Comparison of ENCODE assay signal across 10 cellular contexts in genomic region chr5:172502969-172503368, GRCh38. TPM values are rescaled to one million over a fixed set of nuclear protein-coding genes. Genes with fewer than 3 reads are reported as not detected.
A peak's percentile ranks its signal among the peaks of the same experiment; 100 is the strongest.
DNase-seq lines count a peak whose midpoint lies in the region; ATAC-seq, FAIRE-seq and TF ChIP-seq lines count a peak whose summit lies in the region.
"Had no signal": no experiment of that assay in that cellular context is flagged by ENCODE, and none has a peak within 500 bp of the region (broad histone marks: within the 10 kb centered on the region; RNA-seq: fewer than 3 reads in every experiment).

No MANE protein-coding gene starts in this region.

- H3K9me2 ChIP-seq in GM23338 (ENCODE audit: insufficient read depth): 0 out of 2 replicates have a peak, but pooled peaks cover 3% of the 10 kb centered on the region

- POLR2A ChIA-PET in A549 (lab: Yijun Ruan, JAX): no interaction called here

- FAIRE-seq in A549 (lab: Jason Lieb, UNC): no peak

- TF ChIP-seq EP300 in A549 (IDR thresholded peaks at IDR 0.05): no peak

- no peaks in the 10 kb centered on the region for H3K36me3 Mint-ChIP-seq in GM23338 (ENCODE audit: low read depth)

- H3K27ac ChIP-seq in A549 (no peak overlapping the region), GM23338 (ENCODE audit: low read depth) (no peak overlapping the region), RWPE2 (ENCODE audit: poor library complexity, severe bottlenecking) (no peak overlapping the region)

- CTCF ChIA-PET in A549 (lab: Yijun Ruan, JAX): no interaction called here

- H3K4me3 ChIP-seq in A549: no peak overlapping the region
- H3K4me3 ChIP-seq in GM23338: no peak overlapping the region
- no peak overlapping the region for H3K4me3 ChIP-seq in RWPE2 (ENCODE audit: severe bottlenecking)

- no peaks in the 10 kb centered on the region for H4K20me1 ChIP-seq in GM23338 (replicated peaks; ENCODE audit: insufficient read depth)

- H3K4me1 ChIP-seq in A549: no peaks in the 10 kb centered on the region
- no peaks in the 10 kb centered on the region for H3K4me1 ChIP-seq in GM23338 (ENCODE audit: insufficient read depth)
- H3K4me1 ChIP-seq in RWPE2 (ENCODE audit: insufficient read depth, poor library complexity, severe bottlenecking): no peaks in the 10 kb centered on the region

- no peaks in the 10 kb centered on the region for H3F3A ChIP-seq in GM23338 (replicated peaks; ENCODE audit: low read depth)

- 55% methylated on average over 4 of the region's 4 CpGs for WGBS in A549 (ENCODE audit: missing lambda C conversion rate)

- H3K4me3 Mint-ChIP-seq in GM23338: no peak overlapping the region
- H3K4me3 Mint-ChIP-seq: T-helper 17 cell had no signal

- 0 out of 2 replicates have a peak overlapping the region, but pooled peaks have one; percentile 35 for H2AFZ ChIP-seq in GM23338

- DNase-seq in A549 (ENCODE audit: low read depth in 1 of 2, low spot score in 1 of 2): peak; percentile 27 to 32
- peak; percentile 71 for DNase-seq in GM23338 (ENCODE audit: low spot score)
- DNase-seq in RWPE2 (ENCODE audit: low spot score): peak; percentile 16
- DNase-seq in left kidney (ENCODE audit: low read depth, low spot score): peak; percentile 56
- no peak for DNase-seq in HUDEP-2 (lab: John Stamatoyannopoulos, UW; ENCODE audit: unreplicated experiment in 76 of 76)
- no peak for DNase-seq in effector CD4-positive, alpha-beta T cell
- DNase-seq: activated gamma-delta T cell, T-helper 17 cell had no signal

- H3K9me3 Mint-ChIP-seq in GM23338: no peaks in the 10 kb centered on the region

- H3K79me2 ChIP-seq in GM23338 (replicated peaks; ENCODE audit: insufficient read depth): no peaks in the 10 kb centered on the region

- TF ChIP-seq POLR2A in A549 (IDR thresholded peaks at IDR 0.05; ENCODE audit: low read length): no peak

- no peaks in the 10 kb centered on the region for H3K4me1 Mint-ChIP-seq in GM23338
- H3K4me1 Mint-ChIP-seq: T-helper 17 cell had no signal

- ATAC-seq in A549 (peak; percentile 74 to 93), GM23338 (peak; percentile 99), RWPE2 (ENCODE audit: low read depth) (peak; percentile 74), GM21367 (IDR thresholded peaks at IDR 0.05; ENCODE audit: unreplicated experiment) (no peak), GM18868 (IDR thresholded peaks at IDR 0.05; ENCODE audit: unreplicated experiment) (no peak)
- ATAC-seq: T-helper 17 cell had no signal

- no peaks in the 10 kb centered on the region for H3K27me3 ChIP-seq in GM23338 (ENCODE audit: insufficient read depth)
- no peaks in the 10 kb centered on the region for H3K27me3 ChIP-seq in RWPE2 (ENCODE audit: insufficient read depth, poor library complexity, severe bottlenecking)

- H3K27ac Mint-ChIP-seq in GM23338: no peak overlapping the region
- H3K27ac Mint-ChIP-seq: T-helper 17 cell had no signal

- H3K36me3 ChIP-seq in GM23338 (ENCODE audit: insufficient read depth): no peaks in the 10 kb centered on the region
- no peaks in the 10 kb centered on the region for H3K36me3 ChIP-seq in RWPE2 (ENCODE audit: low read depth)

- TF ChIP-seq CTCF in A549 (IDR thresholded peaks at IDR 0.05) (no peak), GM23338 (conservative IDR thresholded peaks at IDR 0.05; ENCODE audit: low read depth in 2 of 2) (no peak), RWPE2 (IDR thresholded peaks at IDR 0.05; ENCODE audit: poor library complexity, severe bottlenecking) (no peak)

- H3K27me3 Mint-ChIP-seq in GM23338 (ENCODE audit: insufficient read depth, low read depth, poor library complexity): peaks cover 11% of the 10 kb centered on the region

- H3K4me2 ChIP-seq in A549: no peak overlapping the region
- no peak overlapping the region for H3K4me2 ChIP-seq in GM23338

- TF ChIP-seq RAD21 in A549 (conservative IDR thresholded peaks at IDR 0.05 in 1 of 2, IDR thresholded peaks at IDR 0.05 in 1 of 2): no peak

- no peaks in the 10 kb centered on the region for H3K9me3 ChIP-seq in A549
- no peaks in the 10 kb centered on the region for H3K9me3 ChIP-seq in RWPE2 (ENCODE audit: severe bottlenecking)

TF ChIP-seq in A549, 52 proteins besides CTCF, POLR2A, EP300 and RAD21:
- TF ChIP-seq USF2 (IDR thresholded peaks at IDR 0.05) (0 out of 2 replicates have a peak, but pooled peaks have one; percentile 17), BHLHE40 (IDR thresholded peaks at IDR 0.05; ENCODE audit: low read depth, low read length) (no peak)

TF ChIP-seq in GM23338, 12 proteins besides CTCF, POLR2A, EP300 and RAD21:
- TF ChIP-seq POLR2AphosphoS5 (IDR thresholded peaks at IDR 0.05; ENCODE audit: low read depth): no peak
- TF ChIP-seq EZH2phosphoT487 (IDR thresholded peaks at IDR 0.05; ENCODE audit: unreplicated experiment): no peak
- no peak for TF ChIP-seq REST (IDR thresholded peaks at IDR 0.05; ENCODE audit: unreplicated experiment)
- TF ChIP-seq EZH2 (IDR thresholded peaks at IDR 0.05; ENCODE audit: low read depth, unreplicated experiment): no peak
- TF ChIP-seq ZNF331 (CRISPR knock-in tag; IDR thresholded peaks at IDR 0.05; ENCODE audit: low read depth): no peak
- no peak for TF ChIP-seq CREB1 (CRISPR knock-in tag; IDR thresholded peaks at IDR 0.05; ENCODE audit: low read depth)
- peak; percentile 81 for TF ChIP-seq ETS1 (IDR thresholded peaks at IDR 0.05)
- no peak for TF ChIP-seq ZNF114 (CRISPR knock-in tag; IDR thresholded peaks at IDR 0.05)

RNA-seq across cellular contexts. Expression of gene SH3PXD2B, which starts 48.6 kb away (rescaled TPM):
- polyA plus RNA-seq in A549 (2011; rRNA removed) (15.5 TPM in 2 replicates), A549 (2017; fragmentation: RNase III; extraction: RNeasy Plus Mini Kit Qiagen cat#74134 plus additional on column Dnase treatment) (12.4 to 15.4 TPM (median 15.1 TPM) in 3 replicates), GM23338 (2016; fragmentation: Nextera tagmentation; extraction: Ambion mirVana) (40.2 and 48.0 TPM in 2 replicates)
- 6.9 and 9.8 TPM in 2 replicates for polyA plus RNA-seq in A549 (2012; cell fraction: cytosol; rRNA removed)
- polyA plus RNA-seq in A549 (2012; cell fraction: nucleus; rRNA removed): 11.7 and 13.3 TPM in 2 replicates
- 20.4 and 21.2 TPM in 2 replicates for polyA minus RNA-seq in A549 (2011; rRNA and poly(A)+ RNA removed)
- 50.1 and 52.5 TPM in 2 replicates for total RNA-seq in GM23338 (2014; rRNA removed; shearing (Covaris generic))

Comparison
In these comparisons a context has a peak if more than half of its experiments do, and no peak if none do; other contexts are left out.
1. ATAC-seq: peak in A549 (2 of 2), GM23338 (single experiment) and RWPE2 (single experiment); none in GM21367 (single experiment) and GM18868 (single experiment).
2. DNase-seq: peak in A549 (2 of 2), GM23338 (single experiment), RWPE2 (single experiment) and left kidney (single experiment); none in HUDEP-2 (0 of 76) and effector CD4-positive, alpha-beta T cell (single experiment).